Comparison of ENCODE assay signal across 16 cellular contexts in the genomic region with DNA sequence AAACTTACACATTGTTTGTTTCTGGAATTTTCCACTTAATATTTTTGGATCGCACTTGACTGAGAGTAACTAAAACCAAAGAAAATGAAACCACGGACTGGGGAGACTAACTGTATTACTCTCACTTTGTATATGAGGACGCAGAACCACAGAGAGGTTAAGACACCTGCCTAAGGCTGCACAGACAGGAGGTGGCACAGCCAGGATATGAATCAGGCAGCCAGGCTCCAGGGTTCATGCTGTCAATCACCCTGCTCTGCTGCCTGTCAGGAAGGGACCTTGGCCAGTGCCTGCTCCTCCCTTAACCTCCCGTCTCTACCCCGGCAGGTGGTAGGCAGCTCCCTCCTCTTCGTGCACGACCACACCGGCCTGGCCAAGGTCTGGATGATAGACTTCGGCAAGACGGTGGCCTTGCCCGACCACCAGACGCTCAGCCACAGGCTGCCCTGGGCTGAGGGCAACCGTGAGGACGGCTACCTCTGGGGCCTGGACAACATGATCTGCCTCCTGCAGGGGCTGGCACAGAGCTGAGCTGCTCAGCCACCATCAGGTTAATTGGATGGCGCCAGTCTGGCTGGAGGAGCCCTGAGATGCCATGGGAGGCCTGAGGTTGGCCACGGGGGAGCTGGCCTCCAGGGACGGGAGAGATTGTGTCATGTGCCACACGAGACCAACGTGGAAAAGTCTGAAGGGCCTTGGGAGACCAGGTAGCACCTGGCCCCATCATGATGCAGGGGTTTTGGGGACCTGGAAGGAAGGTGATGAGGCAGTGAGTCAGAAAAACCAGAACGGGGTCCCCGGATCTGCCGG. TPM values are rescaled to one million over a fixed set of nuclear protein-coding genes. Genes with fewer than 3 reads are reported as not detected.
DNase-seq lines count a peak whose midpoint lies in the region; ATAC-seq and TF ChIP-seq lines count a peak whose summit lies in the region.
"Had no signal": no experiment of that assay in that cellular context is flagged by ENCODE, and none has a peak within 500 bp of the region (broad histone marks: within the 10 kb centered on the region; RNA-seq: fewer than 3 reads in every experiment).

No MANE protein-coding gene starts in this region.

- no peak overlapping the region for H2AK5ac ChIP-seq in mesenchymal stem cell (ENCODE audit: low read length, severe bottlenecking)

- no peak overlapping the region for H3K4ac ChIP-seq in mesenchymal stem cell (ENCODE audit: low read depth in 1 of 2, low read length in 2 of 2)

- H3K27me3 ChIP-seq in cardiac muscle cell (no peaks in the 10 kb centered on the region), right atrium auricular region (no peaks in the 10 kb centered on the region), mesenchymal stem cell (ENCODE audit: control insufficient read depth in 1 of 2, insufficient read depth in 1 of 2, low read length in 2 of 2) (no peaks in the 10 kb centered on the region), upper lobe of left lung (no peaks in the 10 kb centered on the region)
- no peaks in the 10 kb centered on the region for H3K27me3 ChIP-seq in effector memory CD4-positive, alpha-beta T cell (replicated peaks; ENCODE audit: control insufficient read depth, insufficient read depth, low read length, poor library complexity, severe bottlenecking)
- H3K27me3 ChIP-seq: body of pancreas had no signal

- no peak overlapping the region for H4K8ac ChIP-seq in mesenchymal stem cell (ENCODE audit: low read length)

- DNase-seq in cardiac muscle cell (ENCODE audit: low read depth in 1 of 2, low spot score in 1 of 2) = no peak
- DNase-seq in right atrium auricular region (ENCODE audit: low spot score) = no peak
- no peak for DNase-seq in mesenchymal stem cell
- DNase-seq in upper lobe of left lung = peak in 1 of 2 donors; percentile 75
- no peak for DNase-seq in effector memory CD4-positive, alpha-beta T cell
- DNase-seq in Ammon's horn (ENCODE audit: low spot score) = no peak
- DNase-seq: body of pancreas, GF-D8, HFFc6, NCI-H69, retina, RPMI8226 had no signal

- no peak for TF ChIP-seq CTCF in cardiac muscle cell (IDR thresholded peaks at IDR 0.05; ENCODE audit: low read depth, low read length)
- no peak for TF ChIP-seq CTCF in right atrium auricular region (IDR thresholded peaks at IDR 0.05)
- TF ChIP-seq CTCF in upper lobe of left lung (IDR thresholded peaks at IDR 0.05) = no peak

- H3K14ac ChIP-seq in mesenchymal stem cell (ENCODE audit: low read length in 2 of 2) = no peak overlapping the region

- H2BK15ac ChIP-seq in mesenchymal stem cell (ENCODE audit: low read depth, poor library complexity, severe bottlenecking) = no peak overlapping the region

- H3K4me2 ChIP-seq in mesenchymal stem cell (ENCODE audit: low read length, poor library complexity, severe bottlenecking) = no peak overlapping the region

- WGBS in mesenchymal stem cell = 95% methylated on average over 22 of the region's 22 CpGs
- WGBS in upper lobe of left lung, 2 donors = 86 to 87% methylated on average over 17 to 22 of the region's 22 CpGs

- H3K79me1 ChIP-seq in mesenchymal stem cell (replicated peaks; ENCODE audit: low read length, poor library complexity, severe bottlenecking) = peaks cover 5% of the 10 kb centered on the region

- no peak overlapping the region for H3K18ac ChIP-seq in mesenchymal stem cell (ENCODE audit: low read depth in 1 of 2, low read length in 2 of 2)

- H4K91ac ChIP-seq in mesenchymal stem cell (ENCODE audit: low read length) = no peak overlapping the region

- H3K9ac ChIP-seq in mesenchymal stem cell (ENCODE audit: low read length) = peak overlapping the region; percentile 95

- H3K4me1 ChIP-seq in cardiac muscle cell (ENCODE audit: low read depth) (no peaks in the 10 kb centered on the region), right atrium auricular region (peaks cover 0 to 23% of the 10 kb centered on the region in 2 donors), mesenchymal stem cell (ENCODE audit: control insufficient read depth, insufficient read depth, low read depth, low read length) (peaks cover 6% of the 10 kb centered on the region), upper lobe of left lung (peaks cover 3 to 12% (median 6%) of the 10 kb centered on the region in 4 donors)
- no peaks in the 10 kb centered on the region for H3K4me1 ChIP-seq in effector memory CD4-positive, alpha-beta T cell (ENCODE audit: control insufficient read depth, insufficient read depth, low read length, poor library complexity, severe bottlenecking)
- H3K4me1 ChIP-seq: body of pancreas had no signal

- H2AFZ ChIP-seq in mesenchymal stem cell (ENCODE audit: low read depth, low read length) = no peak overlapping the region

- ATAC-seq in upper lobe of left lung (ENCODE audit: low FRiP score in 2 of 2) = no peak
- no peak for ATAC-seq in HG02973 (IDR thresholded peaks at IDR 0.05; ENCODE audit: unreplicated experiment)
- ATAC-seq: body of pancreas had no signal

- H3K4me3 ChIP-seq in cardiac muscle cell (no peak overlapping the region), right atrium auricular region (no peak overlapping the region), mesenchymal stem cell (ENCODE audit: insufficient read depth in 1 of 2, low read depth in 1 of 2, low read length in 2 of 2) (no peak overlapping the region), upper lobe of left lung (no peak overlapping the region)
- no peak overlapping the region for H3K4me3 ChIP-seq in effector memory CD4-positive, alpha-beta T cell (ENCODE audit: insufficient read depth, low read depth, low read length, poor library complexity, severe bottlenecking)
- H3K4me3 ChIP-seq: body of pancreas had no signal

- H3K9me3 ChIP-seq in cardiac muscle cell (ENCODE audit: low read depth) (no peaks in the 10 kb centered on the region), right atrium auricular region (no peaks in the 10 kb centered on the region), mesenchymal stem cell (ENCODE audit: control insufficient read depth, low read length) (no peaks in the 10 kb centered on the region), upper lobe of left lung (no peaks in the 10 kb centered on the region)
- no peaks in the 10 kb centered on the region for H3K9me3 ChIP-seq in effector memory CD4-positive, alpha-beta T cell (ENCODE audit: control insufficient read depth, low read length)
- H3K9me3 ChIP-seq: body of pancreas had no signal

- H3K23ac ChIP-seq in mesenchymal stem cell (ENCODE audit: low read length in 2 of 2) = no peak overlapping the region

- TF ChIP-seq EP300 in upper lobe of left lung (IDR thresholded peaks at IDR 0.05) = no peak

- no peak overlapping the region for H2BK5ac ChIP-seq in mesenchymal stem cell (ENCODE audit: low read depth, low read length, poor library complexity, severe bottlenecking)

- peak overlapping the region; percentile 28 for H3K27ac ChIP-seq in cardiac muscle cell
- H3K27ac ChIP-seq in right atrium auricular region = peak overlapping the region in 1 of 2 donors; percentile 28
- H3K27ac ChIP-seq in angular gyrus (ENCODE audit: low read depth, low read length) = peak overlapping the region; percentile 6
- no peak overlapping the region for H3K27ac ChIP-seq in mesenchymal stem cell (ENCODE audit: low read length, poor library complexity, severe bottlenecking)
- peak overlapping the region; percentile 41 to 70 (median 54) for H3K27ac ChIP-seq in upper lobe of left lung
- H3K27ac ChIP-seq in effector memory CD4-positive, alpha-beta T cell (ENCODE audit: insufficient read depth, low read length, poor library complexity, severe bottlenecking) = no peak overlapping the region
- H3K27ac ChIP-seq: body of pancreas had no signal

- H2BK12ac ChIP-seq in mesenchymal stem cell (ENCODE audit: low read length in 2 of 2) = no peak overlapping the region

- no peak for TF ChIP-seq POLR2A in upper lobe of left lung (IDR thresholded peaks at IDR 0.05)

- H3K36me3 ChIP-seq in cardiac muscle cell (peaks cover 16% of the 10 kb centered on the region), right atrium auricular region (peaks cover 62% of the 10 kb centered on the region), mesenchymal stem cell (ENCODE audit: control insufficient read depth in 1 of 2, insufficient read depth in 2 of 2, low read depth in 1 of 2, low read length in 2 of 2) (peaks cover 57 to 73% of the 10 kb centered on the region in 2 experiments), upper lobe of left lung (peaks cover 26 to 79% (median 67%) of the 10 kb centered on the region in 4 donors)
- H3K36me3 ChIP-seq in effector memory CD4-positive, alpha-beta T cell (ENCODE audit: control insufficient read depth, insufficient read depth, low read length) = peaks cover 18% of the 10 kb centered on the region

- no peak overlapping the region for H2BK120ac ChIP-seq in mesenchymal stem cell (ENCODE audit: low read depth, low read length)

RNA-seq across cellular contexts. Expression of a gene that starts 11.0 kb away (rescaled TPM):
- total RNA-seq in cardiac muscle cell (7.6 and 9.6 TPM in 2 replicates), right atrium auricular region (1 to 10 TPM; 3.7 to 5.3 TPM), upper lobe of left lung (10 to 100 TPM; 16.0 to 28.4 (median 21.5) TPM)
- polyA plus RNA-seq in cardiac muscle cell = 30.4 and 40.0 TPM in 2 replicates
- 5.2 TPM for polyA plus RNA-seq in mesenchymal stem cell (2013, experiment 1 of 2)
- 5.4 TPM for polyA plus RNA-seq in mesenchymal stem cell (2013, experiment 2 of 2)

RNA-seq across cellular contexts. Expression of a gene that starts 11.8 kb away (rescaled TPM):
- total RNA-seq in cardiac muscle cell (158 and 230 TPM in 2 replicates), right atrium auricular region (10 to 100 TPM; 30.7 to 32.9 TPM), upper lobe of left lung (10 to 100 TPM; 32.4 to 90.1 (median 55.3) TPM)
- 145 and 155 TPM in 2 replicates for polyA plus RNA-seq in cardiac muscle cell
- 62.8 TPM for polyA plus RNA-seq in mesenchymal stem cell (2013, experiment 1 of 2)
- 61.8 TPM for polyA plus RNA-seq in mesenchymal stem cell (2013, experiment 2 of 2)

RNA-seq across cellular contexts. Expression of a gene that starts 22.3 kb away (rescaled TPM):
- total RNA-seq in cardiac muscle cell (19.1 and 19.4 TPM in 2 replicates), right atrium auricular region (10 to 100 TPM; 15.2 to 15.6 TPM), upper lobe of left lung (10 to 100 TPM; 38.4 to 76.0 (median 55.2) TPM)
- 12.5 and 15.4 TPM in 2 replicates for polyA plus RNA-seq in cardiac muscle cell
- polyA plus RNA-seq in mesenchymal stem cell (2013, experiment 1 of 2) = 8.5 TPM
- polyA plus RNA-seq in mesenchymal stem cell (2013, experiment 2 of 2) = 8.0 TPM

RNA-seq across cellular contexts. Expression of a gene that starts 22.5 kb away (rescaled TPM):
- total RNA-seq in cardiac muscle cell (82.5 and 90.1 TPM in 2 replicates), right atrium auricular region (10 to 100 TPM; 23.3 to 26.6 TPM), upper lobe of left lung (100 to 1,000 TPM in 2 of 6 donors, 10 to 100 TPM in 4; 46.2 to 142 (median 65.4) TPM)
- 62.6 and 90.6 TPM in 2 replicates for polyA plus RNA-seq in cardiac muscle cell
- 12.5 TPM for polyA plus RNA-seq in mesenchymal stem cell (2013, experiment 1 of 2)
- polyA plus RNA-seq in mesenchymal stem cell (2013, experiment 2 of 2) = 12.4 TPM

RNA-seq across cellular contexts. Expression of a gene that starts 36.1 kb away (rescaled TPM):
- total RNA-seq in cardiac muscle cell (not detected in 2 replicates), right atrium auricular region (1 to 10 TPM in 1 of 2 donors, not detected in 1; 3.5 TPM), upper lobe of left lung (1 to 10 TPM in 3 of 6 donors, not detected in 3; 1.2 to 5.2 (median 2.1) TPM)
- polyA plus RNA-seq in cardiac muscle cell = not detected in 2 replicates
- not detected for polyA plus RNA-seq in mesenchymal stem cell (2013, experiment 1 of 2)
- polyA plus RNA-seq in mesenchymal stem cell (2013, experiment 2 of 2) = not detected
- total RNA-seq: fibroblast of villous mesenchyme, HFFc6, ureter had no signal

Comparison
In these comparisons a context has a peak if more than half of its experiments do, and no peak if none do; other contexts are left out.
1. H3K27ac ChIP-seq: peak in cardiac muscle cell (single experiment), angular gyrus (single experiment) and upper lobe of left lung (4 of 4); none in mesenchymal stem cell (single experiment) and effector memory CD4-positive, alpha-beta T cell (single experiment).